ENCODE assay signal across 31 cellular contexts in genomic region chr6:158903801-158904200, GRCh38.
"Had no signal": no experiment of that assay in that cellular context is flagged by ENCODE, and none has a peak within 500 bp of the region (broad histone marks: within the 10 kb centered on the region; RNA-seq: fewer than 3 reads in every experiment).

No MANE protein-coding gene starts in this region.

- H3K27me3 ChIP-seq: ascending aorta, breast epithelium, MG63, Peyer's patch, SJSA1 had no signal

- H3K4me1 ChIP-seq: ascending aorta, breast epithelium, Peyer's patch, SJSA1 had no signal

- H3K27ac ChIP-seq: ascending aorta, breast epithelium, Peyer's patch, SJSA1 had no signal

- H3K36me3 ChIP-seq: ascending aorta, breast epithelium, MG63, Peyer's patch, SJSA1 had no signal

- H3K4me2 ChIP-seq: SK-N-SH had no signal

- ATAC-seq: activated T-cell treated with anti-CD3 and anti-CD28 coated beads, Interleukin-2, amount 50 U/mL, for 72 hours; PC-3 had no signal

- H3K4me3 ChIP-seq: ascending aorta, breast epithelium, MG63, Peyer's patch, SJSA1 had no signal

- FAIRE-seq: TTC549 had no signal

- H3K9ac ChIP-seq: SK-N-SH had no signal

- DNase-seq: activated CD4-positive, alpha-beta memory T cell treated with anti-CD3 and anti-CD28 coated beads, Interleukin-2, amount 10 ng/mL, durations not matched to agents 7 days and 5 days; activated CD4-positive, alpha-beta T cell treated with anti-CD3 and anti-CD28 coated beads for 1 hour; activated CD4-positive, alpha-beta T cell treated with anti-CD3 and anti-CD28 coated beads for 48 hours; activated CD4-positive, CD25-positive, alpha-beta regulatory T cell; activated gamma-delta T cell; activated naive CD4-positive, alpha-beta T cell treated with Interleukin-2 at 50 U/mL for 16 hours; activated naive CD8-positive, alpha-beta T cell treated with anti-CD3 and anti-CD28 coated beads, Interleukin-2, amount 10 ng/mL, durations not matched to agents 7 days and 5 days; activated T-cell treated with anti-CD3 and anti-CD28 coated beads, Interleukin-2, amount 50 U/mL, for 1 hour; activated T-cell treated with anti-CD3 and anti-CD28 coated beads, Interleukin-2, amount 50 U/mL, for 72 hours; amygdala; caudate nucleus; Kasumi-1; KG1; MG63; NCI-H1048; NCI-H1105 treated with DMSO at 0.1 percent for 48 hours; NCI-H1436; NCI-H1694; NCI-H1930; NCI-H345; NCI-H526 treated with DMSO at 0.1 percent for 48 hours; NK-92 treated with Interleukin-12 subunit alpha and Interleukin-12 subunit beta, amount 100 ng/mL, for 24 hours; PC-3; Peyer's patch; RPMI8226; SHP77 treated with DMSO at 0.1 percent for 48 hours; SK-N-SH had no signal
